In genomic region chr16:88647178-88648070, GRCh38 we compare ENCODE assay signal across 20 cellular contexts. TPM values are rescaled to one million over a fixed set of nuclear protein-coding genes. Genes with fewer than 3 reads are reported as not detected.
"Had no signal": no experiment of that assay in that cellular context is flagged by ENCODE, and none has a peak within 500 bp of the region (broad histone marks: within the 10 kb centered on the region; RNA-seq: fewer than 3 reads in every experiment).

No MANE protein-coding gene starts in this region.

- H3K27me3 ChIP-seq: heart left ventricle, left lung, tibial nerve had no signal

- H3K27ac ChIP-seq: heart left ventricle, left lung, tibial nerve had no signal

- H3K27me3 Mint-ChIP-seq: activated CD8-positive, alpha-beta memory T cell treated with anti-CD3 and anti-CD28 coated beads, Interleukin-2, amount 10 ng/mL, durations not matched to agents 7 days and 5 days; activated naive CD8-positive, alpha-beta T cell treated with anti-CD3 and anti-CD28 coated beads, Interleukin-2, amount 10 ng/mL, durations not matched to agents 7 days and 5 days; activated T-cell treated with anti-CD3 and anti-CD28 coated beads, Interleukin-2, amount 50 U/mL, for 24 hours had no signal

- H3K27ac Mint-ChIP-seq: activated CD8-positive, alpha-beta memory T cell treated with anti-CD3 and anti-CD28 coated beads, Interleukin-2, amount 10 ng/mL, durations not matched to agents 7 days and 5 days; activated naive CD8-positive, alpha-beta T cell treated with anti-CD3 and anti-CD28 coated beads, Interleukin-2, amount 10 ng/mL, durations not matched to agents 7 days and 5 days; activated T-cell treated with anti-CD3 and anti-CD28 coated beads, Interleukin-2, amount 50 U/mL, for 24 hours; stimulated activated effector memory CD8-positive, alpha-beta T cell treated with anti-CD3 and anti-CD28 coated beads, Interleukin-12 subunit alpha, Interleukin-12 subunit beta, amount 100 ng/mL, for 72 hours had no signal

- H3K9me3 ChIP-seq: heart left ventricle, left lung, tibial nerve had no signal

- H3K9me3 Mint-ChIP-seq: activated naive CD8-positive, alpha-beta T cell treated with anti-CD3 and anti-CD28 coated beads, Interleukin-2, amount 10 ng/mL, durations not matched to agents 7 days and 5 days; activated T-cell treated with anti-CD3 and anti-CD28 coated beads, Interleukin-2, amount 50 U/mL, for 24 hours; stimulated activated effector memory CD8-positive, alpha-beta T cell treated with anti-CD3 and anti-CD28 coated beads, Interleukin-12 subunit alpha, Interleukin-12 subunit beta, amount 100 ng/mL, for 72 hours had no signal

- H3K4me3 Mint-ChIP-seq: activated CD8-positive, alpha-beta memory T cell treated with anti-CD3 and anti-CD28 coated beads, Interleukin-2, amount 10 ng/mL, durations not matched to agents 7 days and 5 days; activated naive CD8-positive, alpha-beta T cell treated with anti-CD3 and anti-CD28 coated beads, Interleukin-2, amount 10 ng/mL, durations not matched to agents 7 days and 5 days; activated T-cell treated with anti-CD3 and anti-CD28 coated beads, Interleukin-2, amount 50 U/mL, for 24 hours; stimulated activated effector memory CD8-positive, alpha-beta T cell treated with anti-CD3 and anti-CD28 coated beads, Interleukin-12 subunit alpha, Interleukin-12 subunit beta, amount 100 ng/mL, for 72 hours had no signal

- ATAC-seq: activated CD4-positive, CD25-positive, alpha-beta regulatory T cell treated with anti-CD3 and anti-CD28 coated beads, Interleukin-2, amount 50 U/mL, for 24 hours; activated CD8-positive, alpha-beta memory T cell treated with anti-CD3 and anti-CD28 coated beads, Interleukin-2, amount 10 ng/mL, durations not matched to agents 7 days and 5 days; heart left ventricle; left lung; stimulated activated effector memory CD8-positive, alpha-beta T cell treated with anti-CD3 and anti-CD28 coated beads, Interleukin-12 subunit alpha, Interleukin-12 subunit beta, amount 100 ng/mL, for 72 hours had no signal

- DNase-seq: activated CD4-positive, alpha-beta T cell treated with anti-CD3 and anti-CD28 coated beads, Interleukin-2, amount 50 U/mL, for 4 hours; activated CD8-positive, alpha-beta memory T cell treated with anti-CD3 and anti-CD28 coated beads, Interleukin-2, amount 10 ng/mL, durations not matched to agents 7 days and 5 days; activated effector memory CD4-positive, alpha-beta T cell treated with anti-CD3 and anti-CD28 coated beads, Interleukin-2, amount 50 U/mL, for 16 hours; activated naive CD8-positive, alpha-beta T cell treated with anti-CD3 and anti-CD28 coated beads, Interleukin-2, amount 10 ng/mL, durations not matched to agents 7 days and 5 days; activated T-cell treated with anti-CD3 and anti-CD28 coated beads, Interleukin-2, amount 50 U/mL, for 24 hours; anterior cingulate cortex; posterior cingulate gyrus; T-helper 2 cell had no signal

- H3K4me3 ChIP-seq: smooth muscle cell, tibial nerve had no signal

RNA-seq across cellular contexts. Expression of gene IL17C, which starts 9.1 kb away (rescaled TPM):
- total RNA-seq: cerebellum, endothelial cell of umbilical vein, fibroblast of lung, frontal cortex, heart left ventricle, left lung, smooth muscle cell, subcutaneous adipose tissue, tibial nerve had no signal
- polyA plus RNA-seq: fibroblast of lung, heart left ventricle, keratinocyte, smooth muscle cell had no signal

RNA-seq across cellular contexts. Expression of gene SNAI3, which starts 38.9 kb away (rescaled TPM):
- total RNA-seq: cerebellum, frontal cortex had no signal
- polyA plus RNA-seq: fibroblast of lung, keratinocyte had no signal
